ENCODE assay signal across 12 cellular contexts in genomic region chr20:58459058-58459743, GRCh38. TPM values are rescaled to one million over a fixed set of nuclear protein-coding genes. Genes with fewer than 3 reads are reported as not detected.
A peak's percentile ranks its signal among the peaks of the same experiment; 100 is the strongest.
DNase-seq lines count a peak whose midpoint lies in the region; ATAC-seq, FAIRE-seq and TF ChIP-seq lines count a peak whose summit lies in the region.
"Had no signal": no experiment of that assay in that cellular context is flagged by ENCODE, and none has a peak within 500 bp of the region (broad histone marks: within the 10 kb centered on the region; RNA-seq: fewer than 3 reads in every experiment).

No MANE protein-coding gene starts in this region.

- no peak for TF ChIP-seq CTCF in keratinocyte (optimal IDR thresholded peaks at IDR 0.05 in 1 of 3, IDR thresholded peaks at IDR 0.05 in 1 of 3, conservative IDR thresholded peaks at IDR 0.05 in 1 of 3; ENCODE audit: extremely low read depth in 1 of 3, insufficient read depth in 2 of 3, low read length in 3 of 3)

- no peak overlapping the region for H2AFZ ChIP-seq in keratinocyte (ENCODE audit: control insufficient read depth, low read length)

- peaks cover 52% of the 10 kb centered on the region for H3K4me1 ChIP-seq in keratinocyte (ENCODE audit: control insufficient read depth, extremely low read depth, insufficient read depth, low read length)

- no peak overlapping the region for H3K4me3 ChIP-seq in keratinocyte (ENCODE audit: control insufficient read depth in 2 of 3, extremely low read depth in 1 of 3, insufficient read depth in 2 of 3, low read depth in 1 of 3, low read length in 3 of 3)

- H3K9me3 ChIP-seq in keratinocyte (ENCODE audit: control insufficient read depth, low read depth, low read length): no peaks in the 10 kb centered on the region

- H3K27me3 ChIP-seq in keratinocyte (ENCODE audit: control insufficient read depth, extremely low read depth, insufficient read depth, low read length): no peaks in the 10 kb centered on the region

- H3K9me1 ChIP-seq in keratinocyte (ENCODE audit: control insufficient read depth, extremely low read depth, insufficient read depth, low read length): no peaks in the 10 kb centered on the region

- H4K20me1 ChIP-seq in keratinocyte (ENCODE audit: control insufficient read depth, extremely low read depth, insufficient read depth, low read length): no peaks in the 10 kb centered on the region

- no peaks in the 10 kb centered on the region for H3K36me3 ChIP-seq in keratinocyte (ENCODE audit: control insufficient read depth in 2 of 2, extremely low read depth in 1 of 2, insufficient read depth in 2 of 2, low read length in 2 of 2)

- no peaks in the 10 kb centered on the region for H3K79me2 ChIP-seq in keratinocyte (ENCODE audit: control insufficient read depth, insufficient read depth, low read length)

- dilution Hi-C loops in keratinocyte (cut with MboI; ENCODE audit: extremely low pct_ligation_motif_present, low sequenced_read_pairs): no loop called here

- FAIRE-seq in keratinocyte (lab: Jason Lieb, UNC) (no peak), frontal cortex (lab: Jason Lieb, UNC) (no peak)

- ATAC-seq in GM18870 (IDR thresholded peaks at IDR 0.05; ENCODE audit: unreplicated experiment) (peak; percentile 22), GM21786 (IDR thresholded peaks at IDR 0.05; ENCODE audit: unreplicated experiment) (peak; percentile 11), HG03175 (IDR thresholded peaks at IDR 0.05; ENCODE audit: unreplicated experiment) (peak; percentile 40)
- ATAC-seq: Panc1 had no signal

- H3K27ac ChIP-seq in keratinocyte (ENCODE audit: control insufficient read depth, insufficient read depth, low read length): peak overlapping the region; percentile 18

- peak overlapping the region; percentile 7 for H3K4me2 ChIP-seq in keratinocyte (ENCODE audit: control insufficient read depth, extremely low read depth, insufficient read depth, low read depth, low read length)

- DNase-seq in keratinocyte (ENCODE audit: low read depth, low spot score): no peak
- DNase-seq in activated CD4-positive, alpha-beta T cell treated with anti-CD3 and anti-CD28 coated beads, Interleukin-2, amount 50 U/mL, for 4 hours: no peak
- no peak for DNase-seq in frontal cortex (ENCODE audit: low spot score in 2 of 2)
- DNase-seq in NCI-H187 (lab: John Stamatoyannopoulos, UW): no peak
- DNase-seq in activated gamma-delta T cell treated with Interleukin-2 at 50 U/mL for 16 hours: no peak
- DNase-seq: activated CD4-positive, CD25-positive, alpha-beta regulatory T cell; activated gamma-delta T cell; NCI-H2081 had no signal

- H3K9ac ChIP-seq in keratinocyte (ENCODE audit: control insufficient read depth, extremely low read depth, insufficient read depth, low read length): no peak overlapping the region

RNA-seq across cellular contexts. Expression of gene APCDD1L, which starts 56.0 kb away (rescaled TPM):
- 0.62 to 3.7 TPM (median 0.67 TPM) in 3 replicates for polyA plus RNA-seq in keratinocyte
- 0.10 TPM for polyA plus RNA-seq in keratinocyte (2011; ENCODE audit: low read depth)
- 1.0 and 2.4 TPM in 2 replicates for polyA plus RNA-seq in keratinocyte (2011; cell fraction: cytosol; rRNA removed)
- 1.4 and 2.2 TPM in 2 replicates for polyA plus RNA-seq in keratinocyte (2011; cell fraction: nucleus; rRNA removed)
- 0.30 and 4.6 TPM in 2 replicates for polyA plus RNA-seq in keratinocyte (2012; ENCODE audit: low replicate concordance)
- polyA minus RNA-seq in keratinocyte: 0.33 to 5.6 TPM (median 0.61 TPM) in 3 replicates
- 1.3 TPM for polyA minus RNA-seq in keratinocyte (2011; cell fraction: cytosol; rRNA and poly(A)+ RNA removed)
- 1.3 and 1.6 TPM in 2 replicates for polyA minus RNA-seq in keratinocyte (2011; cell fraction: nucleus; rRNA and poly(A)+ RNA removed)
- not detected for total RNA-seq in frontal cortex
